8 cellular contexts compared by ENCODE assay signal in genomic region chr2:207230261-207231105, GRCh38.
DNase-seq lines count a peak whose midpoint lies in the region; ATAC-seq and TF ChIP-seq lines count a peak whose summit lies in the region.

No MANE protein-coding gene starts in this region.

- ATAC-seq in GM18517 (IDR thresholded peaks at IDR 0.05; ENCODE audit: unreplicated experiment), result no peak

- H3K9ac ChIP-seq in KMS-11 (no peak overlapping the region), parathyroid adenoma (no peak overlapping the region)

- H3K36me3 ChIP-seq in KMS-11 (ENCODE audit: insufficient read depth) (no peaks in the 10 kb centered on the region), parathyroid adenoma (ENCODE audit: control insufficient read depth, insufficient read depth, low read length) (no peaks in the 10 kb centered on the region)

- TF ChIP-seq CTCF in GM13976 (IDR thresholded peaks at IDR 0.05; ENCODE audit: borderline replicate concordance, control extremely low read depth, extremely low read depth, insufficient read depth, missing control alignments) (no peak), KMS-11 (conservative IDR thresholded peaks at IDR 0.05; ENCODE audit: low read depth, low read length) (peak; percentile 80), choroid plexus epithelial cell (conservative IDR thresholded peaks at IDR 0.05; ENCODE audit: low read depth, low read length) (peak; percentile 67), parathyroid adenoma (IDR thresholded peaks at IDR 0.05) (peak; percentile 66)

- H3K4me1 ChIP-seq in KMS-11 (ENCODE audit: low read depth, poor library complexity, severe bottlenecking) (peaks cover 18% of the 10 kb centered on the region), parathyroid adenoma (peaks cover 8% of the 10 kb centered on the region)

- H3K4me2 ChIP-seq in KMS-11, result no peak overlapping the region
- no peak overlapping the region for H3K4me2 ChIP-seq in parathyroid adenoma (ENCODE audit: low read length)

- no peaks in the 10 kb centered on the region for H4K20me1 ChIP-seq in KMS-11 (ENCODE audit: insufficient read depth)

- no peaks in the 10 kb centered on the region for H3K9me3 ChIP-seq in parathyroid adenoma (ENCODE audit: control insufficient read depth, low read length)

- H3K4me3 ChIP-seq in KMS-11 (IDR thresholded peaks at IDR 0.05; ENCODE audit: insufficient read depth, low read depth, low read length), result no peak overlapping the region
- no peak overlapping the region for H3K4me3 ChIP-seq in choroid plexus epithelial cell (ENCODE audit: low read depth, low read length)
- no peak overlapping the region for H3K4me3 ChIP-seq in parathyroid adenoma (ENCODE audit: low read depth, low read length)

- H3K27ac ChIP-seq in KMS-11 (no peak overlapping the region), parathyroid adenoma (no peak overlapping the region)

- DNase-seq in GM13976 (ENCODE audit: low spot score), result peak; percentile 25
- DNase-seq in choroid plexus epithelial cell (ENCODE audit: low read depth), result no peak
- no peak for DNase-seq in OCI-M2 (lab: John Stamatoyannopoulos, UW; ENCODE audit: unreplicated experiment)
- DNase-seq in NCI-H2107 (lab: John Stamatoyannopoulos, UW), result no peak
- DNase-seq in activated naive CD4-positive, alpha-beta T cell treated with anti-CD3 and anti-CD28 coated beads, Interleukin-2, amount 50 U/mL, for 16 hours, result no peak

- in situ Hi-C loops in GM13976 (cut with MboI; ENCODE audit: low sequenced_read_pairs, unreplicated experiment), result no loop called here

- H3K27me3 ChIP-seq in KMS-11 (ENCODE audit: insufficient read depth, low read depth), result no peaks in the 10 kb centered on the region
- no peaks in the 10 kb centered on the region for H3K27me3 ChIP-seq in parathyroid adenoma (ENCODE audit: control insufficient read depth, insufficient read depth, low read length)

- H2AFZ ChIP-seq in KMS-11 (ENCODE audit: low read depth), result no peak overlapping the region
- no peak overlapping the region for H2AFZ ChIP-seq in parathyroid adenoma

- H3K79me2 ChIP-seq in KMS-11 (ENCODE audit: insufficient read depth, low read depth), result no peaks in the 10 kb centered on the region
- H3K79me2 ChIP-seq in parathyroid adenoma, result no peaks in the 10 kb centered on the region
